ENCODE assay signal across 15 cellular contexts in the genomic region with DNA sequence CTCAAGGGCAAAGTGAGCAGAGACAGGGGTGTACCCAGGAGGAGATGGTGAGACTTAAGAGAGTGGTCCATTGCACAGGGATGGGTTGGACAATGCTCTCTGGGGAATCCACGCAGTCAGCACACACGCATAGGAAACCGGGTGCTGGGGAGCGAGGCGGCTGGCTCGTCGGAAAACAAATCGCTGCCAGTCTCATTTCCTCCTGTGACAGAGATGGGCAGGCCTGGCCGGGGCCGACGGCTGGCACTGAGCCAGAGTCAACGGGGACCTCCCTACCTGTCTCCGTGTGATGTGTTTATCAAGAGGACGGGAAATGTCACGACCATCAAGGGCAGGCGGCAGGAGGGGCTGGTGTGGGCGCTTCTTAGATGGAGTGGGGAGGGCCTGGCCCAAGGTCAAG. TPM values are rescaled to one million over a fixed set of nuclear protein-coding genes. Genes with fewer than 3 reads are reported as not detected.
DNase-seq lines count a peak whose midpoint lies in the region; ATAC-seq and TF ChIP-seq lines count a peak whose summit lies in the region.
"Had no signal": no experiment of that assay in that cellular context is flagged by ENCODE, and none has a peak within 500 bp of the region (broad histone marks: within the 10 kb centered on the region; RNA-seq: fewer than 3 reads in every experiment).

No MANE protein-coding gene starts in this region.

- DNase-seq in G401 (ENCODE audit: low spot score) (peak; percentile 29), NCI-H510A treated with DMSO at 0.1 percent for 48 hours (lab: John Stamatoyannopoulos, UW) (peak; percentile 59), glutamatergic neuron (no peak), midbrain (lab: John Stamatoyannopoulos, UW) (no peak), head of caudate nucleus (no peak)
- no peak for DNase-seq in stimulated activated CD4-positive, alpha-beta T cell treated with anti-CD3 and anti-CD28 coated beads, Interleukin-1b, Interleukin-23, amount 100 ng/mL, for 48 hours
- no peak for DNase-seq in effector memory CD8-positive, alpha-beta T cell
- DNase-seq: activated T-cell treated with anti-CD3 and anti-CD28 coated beads for 4 hours, NCI-H524 treated with DMSO at 0.1 percent for 48 hours, T-cell had no signal

- no peak overlapping the region for H3K9ac ChIP-seq in BLaER1

- H3K4me3 ChIP-seq in BLaER1, result no peak overlapping the region
- H3K4me3 ChIP-seq: gastroesophageal sphincter, skin epidermis had no signal

- in situ Hi-C loops in G401 (cut with HindIII; ENCODE audit: low sequenced_read_pairs), result no loop called here

- peaks cover 6% of the 10 kb centered on the region for H3K4me1 Mint-ChIP-seq in glutamatergic neuron (ENCODE audit: low read depth, unreplicated experiment)
- no peaks in the 10 kb centered on the region for H3K4me1 Mint-ChIP-seq in effector memory CD8-positive, alpha-beta T cell (ENCODE audit: low read depth in 2 of 2)

- no peaks in the 10 kb centered on the region for H3K36me3 Mint-ChIP-seq in glutamatergic neuron (ENCODE audit: unreplicated experiment)
- no peaks in the 10 kb centered on the region for H3K36me3 Mint-ChIP-seq in effector memory CD8-positive, alpha-beta T cell (ENCODE audit: insufficient read depth)
- H3K36me3 Mint-ChIP-seq: activated naive CD8-positive, alpha-beta T cell; T-cell had no signal

- peak overlapping the region; percentile 22 for H3K27ac Mint-ChIP-seq in glutamatergic neuron (ENCODE audit: unreplicated experiment)
- H3K27ac Mint-ChIP-seq in effector memory CD8-positive, alpha-beta T cell, result no peak overlapping the region
- H3K27ac Mint-ChIP-seq: activated naive CD8-positive, alpha-beta T cell; T-cell had no signal

- H3K9me3 ChIP-seq in BLaER1, result no peaks in the 10 kb centered on the region
- H3K9me3 ChIP-seq: gastroesophageal sphincter had no signal

- H4K20me1 ChIP-seq in BLaER1, result no peaks in the 10 kb centered on the region

- no peak for ATAC-seq in effector memory CD8-positive, alpha-beta T cell (replicated peaks)
- ATAC-seq: gastroesophageal sphincter, Panc1, T-cell had no signal

- intact Hi-C loops in head of caudate nucleus (cut with DNase I), result no loop called here

- H3K27me3 ChIP-seq in BLaER1, result no peaks in the 10 kb centered on the region
- H3K27me3 ChIP-seq: gastroesophageal sphincter had no signal

- H3K4me1 ChIP-seq in BLaER1, result peaks cover 11% of the 10 kb centered on the region

- H3K4me2 ChIP-seq in BLaER1, result peak overlapping the region; percentile 69

- peaks cover 13% of the 10 kb centered on the region for H3K27me3 Mint-ChIP-seq in glutamatergic neuron (ENCODE audit: unreplicated experiment)
- peaks cover 9 to 60% of the 10 kb centered on the region in 2 donors for H3K27me3 Mint-ChIP-seq in effector memory CD8-positive, alpha-beta T cell

- no peaks in the 10 kb centered on the region for H3K36me3 ChIP-seq in BLaER1
- H3K36me3 ChIP-seq: gastroesophageal sphincter had no signal

- TF ChIP-seq CTCF in glutamatergic neuron (IDR thresholded peaks at IDR 0.05; ENCODE audit: partially characterized antibody, unreplicated experiment), result no peak

- H3K9me3 Mint-ChIP-seq in glutamatergic neuron (ENCODE audit: unreplicated experiment), result peaks cover 6% of the 10 kb centered on the region
- H3K9me3 Mint-ChIP-seq in effector memory CD8-positive, alpha-beta T cell, result no peaks in the 10 kb centered on the region

- H3K4me3 Mint-ChIP-seq in glutamatergic neuron (ENCODE audit: unreplicated experiment), result no peak overlapping the region
- no peak overlapping the region for H3K4me3 Mint-ChIP-seq in effector memory CD8-positive, alpha-beta T cell
- H3K4me3 Mint-ChIP-seq: activated naive CD8-positive, alpha-beta T cell; T-cell had no signal

- no peak overlapping the region for H3K27ac ChIP-seq in BLaER1
- H3K27ac ChIP-seq: gastroesophageal sphincter, skin epidermis had no signal

RNA-seq across cellular contexts. Expression of a gene that starts 27.3 kb away (rescaled TPM):
- 137 and 168 TPM in 2 replicates for total RNA-seq in G401 (2014; rRNA removed; shearing (Covaris generic))
- 1,064 TPM for total RNA-seq in glutamatergic neuron (ENCODE audit: unreplicated experiment)

Comparison
In these comparisons a context has a peak if more than half of its experiments do, and no peak if none do; other contexts are left out.
1. DNase-seq: peak in G401 (single experiment) and NCI-H510A treated with DMSO at 0.1 percent for 48 hours (single experiment); none in glutamatergic neuron (single experiment), midbrain (single experiment), stimulated activated CD4-positive, alpha-beta T cell treated with anti-CD3 and anti-CD28 coated beads, Interleukin-1b, Interleukin-23, amount 100 ng/mL, for 48 hours (single experiment), effector memory CD8-positive, alpha-beta T cell (0 of 3) and head of caudate nucleus (0 of 42).